In the genomic region with DNA sequence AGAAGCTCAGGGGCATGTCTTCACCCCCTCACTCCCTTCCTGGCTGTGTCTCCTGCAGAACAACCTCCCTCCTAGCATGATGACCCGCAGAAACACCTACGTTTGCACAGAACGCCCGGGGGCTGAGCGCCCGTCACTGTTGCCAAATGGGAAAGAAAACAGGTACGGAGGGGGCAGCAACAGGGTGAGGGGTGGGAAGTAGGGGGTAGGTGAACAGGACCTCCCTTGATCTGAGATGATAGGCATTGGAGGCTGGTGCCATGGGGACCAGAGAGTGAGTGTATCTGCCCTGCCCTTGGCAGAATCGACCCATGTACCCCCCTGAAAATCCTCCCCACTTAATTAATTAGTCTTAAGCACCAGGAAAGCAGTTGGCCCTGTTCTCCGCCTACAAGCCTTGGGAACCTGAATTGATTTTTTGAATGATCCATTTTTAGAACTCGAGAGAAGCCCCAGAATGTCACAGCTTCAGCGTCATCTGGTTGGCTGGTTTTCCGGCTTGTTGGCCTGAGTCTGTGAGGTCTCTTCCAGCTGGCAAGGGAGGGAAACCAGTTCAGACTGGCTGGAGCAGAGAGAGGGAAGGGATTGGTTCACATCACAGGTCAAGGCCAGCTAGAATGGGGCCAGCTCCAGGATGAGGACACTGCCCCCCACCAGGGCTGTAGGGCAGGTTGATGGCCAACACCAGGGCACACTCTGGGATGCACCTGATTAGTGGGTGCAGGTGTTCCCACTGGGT, we compare ENCODE assay signal across 20 cellular contexts. TPM values are rescaled to one million over a fixed set of nuclear protein-coding genes. Genes with fewer than 3 reads are reported as not detected.
DNase-seq lines count a peak whose midpoint lies in the region; ATAC-seq, FAIRE-seq and TF ChIP-seq lines count a peak whose summit lies in the region.
"Had no signal": no experiment of that assay in that cellular context is flagged by ENCODE, and none has a peak within 500 bp of the region (broad histone marks: within the 10 kb centered on the region; RNA-seq: fewer than 3 reads in every experiment).

No MANE protein-coding gene starts in this region.

- peak overlapping the region; percentile 39 for H3K23ac ChIP-seq in neuronal stem cell (ENCODE audit: low read depth, low read length, poor library complexity)

- H3K4me1 ChIP-seq in breast epithelium, result no peaks in the 10 kb centered on the region
- H3K4me1 ChIP-seq in mammary epithelial cell (ENCODE audit: insufficient read depth, low read length), result peaks cover 12% of the 10 kb centered on the region
- peaks cover 0 to 12% (median 1%) of the 10 kb centered on the region in 12 donors for H3K4me1 ChIP-seq in heart left ventricle
- no peaks in the 10 kb centered on the region for H3K4me1 ChIP-seq in neuronal stem cell (ENCODE audit: control insufficient read depth in 2 of 2, insufficient read depth in 1 of 2, low read depth in 1 of 2, low read length in 2 of 2)
- no peaks in the 10 kb centered on the region for H3K4me1 ChIP-seq in aorta (ENCODE audit: control insufficient read depth in 1 of 2, insufficient read depth in 2 of 2, low read length in 2 of 2)
- H3K4me1 ChIP-seq: A549 had no signal

- no peaks in the 10 kb centered on the region for H4K20me1 ChIP-seq in mammary epithelial cell (ENCODE audit: insufficient read depth, low read length)

- no peak overlapping the region for H2BK5ac ChIP-seq in neuronal stem cell (ENCODE audit: low read length)

- H3K14ac ChIP-seq in neuronal stem cell (ENCODE audit: low read length), result no peak overlapping the region

- intact Hi-C loops in breast epithelium (cut with DNase I; ENCODE audit: low total_unique reads), result no loop called here
- intact Hi-C loops in mammary epithelial cell (cut with micrococcal nuclease), result no loop called here
- intact Hi-C loops in heart left ventricle (cut with DNase I), result no loop called here
- intact Hi-C loops in aorta (cut with DNase I), result no loop called here

- FAIRE-seq in HTR-8/SVneo (lab: Jason Lieb, UNC), result no peak
- FAIRE-seq: A549, frontal cortex, GM19239 had no signal

- DNase-seq in breast epithelium (ENCODE audit: low spot score in 2 of 2) (peak in 1 of 2 donors; percentile 67), mammary epithelial cell (no peak), heart left ventricle (peak in 4 of 5 donors; percentile 67 to 78 (median 73)), neuronal stem cell (ENCODE audit: low spot score) (no peak), aorta (no peak), NCI-H345 (lab: John Stamatoyannopoulos, UW) (no peak), HTR-8/SVneo (ENCODE audit: insufficient read length, low spot score) (no peak), NCI-H510A (lab: John Stamatoyannopoulos, UW) (no peak)
- DNase-seq: activated CD8-positive, alpha-beta memory T cell treated with anti-CD3 and anti-CD28 coated beads for 24 hours; activated effector memory CD4-positive, alpha-beta T cell treated with Interleukin-2 at 50 U/mL for 16 hours; effector memory CD8-positive, alpha-beta T cell; GDM1; MM.1S; sigmoid colon; stimulated activated naive CD4-positive, alpha-beta T cell had no signal

- H2BK120ac ChIP-seq in neuronal stem cell (ENCODE audit: low read depth, low read length), result no peak overlapping the region

- BruUV-seq in mammary epithelial cell (replicated peaks; lab: Mats Ljungman, UMichigan), result no TSS peak

- TF ChIP-seq CTCF in breast epithelium (IDR thresholded peaks at IDR 0.05), result no peak
- TF ChIP-seq CTCF in mammary epithelial cell (conservative IDR thresholded peaks at IDR 0.05 in 1 of 2, IDR thresholded peaks at IDR 0.05 in 1 of 2; ENCODE audit: extremely low read depth in 1 of 2, insufficient read depth in 1 of 2, low read depth in 1 of 2, low read length in 2 of 2), result no peak
- TF ChIP-seq CTCF in heart left ventricle (IDR thresholded peaks at IDR 0.05), result no peak

- H3K27me3 ChIP-seq in breast epithelium, result no peaks in the 10 kb centered on the region
- no peaks in the 10 kb centered on the region for H3K27me3 ChIP-seq in mammary epithelial cell (ENCODE audit: insufficient read depth, low read length)
- no peaks in the 10 kb centered on the region for H3K27me3 ChIP-seq in heart left ventricle
- H3K27me3 ChIP-seq in neuronal stem cell (ENCODE audit: control insufficient read depth in 3 of 3, insufficient read depth in 3 of 3, low read depth in 1 of 3, low read length in 3 of 3), result no peaks in the 10 kb centered on the region
- H3K27me3 ChIP-seq in aorta (ENCODE audit: control insufficient read depth in 1 of 2, insufficient read depth in 2 of 2, low read length in 1 of 2), result no peaks in the 10 kb centered on the region
- H3K27me3 ChIP-seq: sigmoid colon had no signal

- WGBS in mammary epithelial cell (ENCODE audit: low coverage, missing lambda C conversion rate), result 40% methylated on average over 8 of the region's 12 CpGs
- WGBS in heart left ventricle, 4 donors, result 68 to 76% (median 73%) methylated on average over 12 of the region's 12 CpGs
- WGBS in neuronal stem cell (ENCODE audit: extremely low coverage in 2 of 2, insufficient read length in 2 of 2, insufficient replicate concordance in 1 of 2), 2 donors, result no CpG with 5 or more reads among the region's 12 CpGs
- 30 to 39% methylated on average over 12 of the region's 12 CpGs for WGBS in aorta, 2 donors

- no peak overlapping the region for H2BK12ac ChIP-seq in neuronal stem cell (ENCODE audit: low read length)

- H3K36me3 ChIP-seq in breast epithelium (peaks cover 4% of the 10 kb centered on the region), mammary epithelial cell (ENCODE audit: insufficient read depth, low read length) (peaks cover 1% of the 10 kb centered on the region), heart left ventricle (peaks cover 0 to 58% (median 32%) of the 10 kb centered on the region in 9 donors), neuronal stem cell (replicated peaks in 1 of 2; ENCODE audit: control insufficient read depth in 2 of 2, insufficient read depth in 2 of 2, low read length in 2 of 2) (peaks cover 36 to 81% of the 10 kb centered on the region in 2 donors), aorta (ENCODE audit: control insufficient read depth in 1 of 2, insufficient read depth in 2 of 2, low read length in 1 of 2) (peaks cover 0 to 8% of the 10 kb centered on the region in 2 donors)

- in situ Hi-C loops in mammary epithelial cell (cut with MboI; ENCODE audit: low sequenced_read_pairs in 2 of 2), result no loop called here

- H3K18ac ChIP-seq in neuronal stem cell (ENCODE audit: low read length), result no peak overlapping the region

- H2AFZ ChIP-seq in mammary epithelial cell (ENCODE audit: low read depth, low read length) (no peak overlapping the region), neuronal stem cell (ENCODE audit: low read length) (no peak overlapping the region)

- no peaks in the 10 kb centered on the region for H3K79me1 ChIP-seq in neuronal stem cell (ENCODE audit: low read depth, low read length)

- H3K4ac ChIP-seq in neuronal stem cell (ENCODE audit: low read length), result no peak overlapping the region

- H4K8ac ChIP-seq in neuronal stem cell (ENCODE audit: low read depth, low read length), result no peak overlapping the region

- dilution Hi-C loops in mammary epithelial cell (cut with HindIII; ENCODE audit: low sequenced_read_pairs), result loop anchor here (5.0 kb wide), 1 partner anchor 63 kb away; no protein-coding TSS in a partner anchor

- TF ChIP-seq POLR2A in breast epithelium (IDR thresholded peaks at IDR 0.05), result no peak
- no peak for TF ChIP-seq POLR2A in heart left ventricle (IDR thresholded peaks at IDR 0.05)

- H3K9me3 ChIP-seq in breast epithelium (peaks cover 0 to 9% of the 10 kb centered on the region in 2 donors), mammary epithelial cell (replicated peaks; ENCODE audit: insufficient read depth, low read length) (no peaks in the 10 kb centered on the region), heart left ventricle (peaks cover 0 to 12% (median 2%) of the 10 kb centered on the region in 12 donors), neuronal stem cell (replicated peaks in 1 of 2; ENCODE audit: control insufficient read depth in 2 of 2, insufficient read depth in 1 of 2, low read depth in 1 of 2, low read length in 2 of 2) (peaks cover 4 to 20% of the 10 kb centered on the region in 2 donors), aorta (ENCODE audit: control insufficient read depth, low read length) (no peaks in the 10 kb centered on the region)
- H3K9me3 ChIP-seq: sigmoid colon had no signal

- ATAC-seq in heart left ventricle (peak; percentile 89 to 96 (median 90)), aorta (ENCODE audit: low FRiP score) (peak; percentile 74)
- ATAC-seq: A549; effector memory CD8-positive, alpha-beta T cell had no signal

- H3K9ac ChIP-seq in mammary epithelial cell (ENCODE audit: insufficient read depth, low read length), result no peak overlapping the region
- no peak overlapping the region for H3K9ac ChIP-seq in neuronal stem cell (ENCODE audit: low read depth, low read length, poor library complexity)

- no peaks in the 10 kb centered on the region for H3K79me2 ChIP-seq in mammary epithelial cell (ENCODE audit: insufficient read depth, low read length)

- CTCF ChIA-PET in mammary epithelial cell (lab: Charles Lee; ENCODE audit: low non-redundant PET), result no interaction called here

- peak overlapping the region in 1 of 3 donors; percentile 17 for H3K4me3 ChIP-seq in breast epithelium
- no peak overlapping the region for H3K4me3 ChIP-seq in mammary epithelial cell (replicated peaks in 1 of 3; ENCODE audit: insufficient read depth in 1 of 3, low read depth in 2 of 3, low read length in 3 of 3)
- H3K4me3 ChIP-seq in heart left ventricle, result no peak overlapping the region
- no peak overlapping the region for H3K4me3 ChIP-seq in neuronal stem cell (ENCODE audit: low read length in 2 of 2)
- no peak overlapping the region for H3K4me3 ChIP-seq in aorta (ENCODE audit: low read length in 2 of 2)
- H3K4me3 ChIP-seq: A549, sigmoid colon had no signal

- H2AK5ac ChIP-seq in neuronal stem cell (ENCODE audit: low read depth, low read length), result no peak overlapping the region

- no peak overlapping the region for H4K91ac ChIP-seq in neuronal stem cell (ENCODE audit: low read depth, low read length, poor library complexity)

- H3K4me2 ChIP-seq in mammary epithelial cell (ENCODE audit: insufficient read depth, low read depth, low read length), result no peak overlapping the region
- H3K4me2 ChIP-seq in neuronal stem cell (ENCODE audit: insufficient read depth, low read length, poor library complexity, severe bottlenecking), result no peak overlapping the region
- H3K4me2 ChIP-seq: A549 had no signal

- peak overlapping the region; percentile 77 to 81 for H3K27ac ChIP-seq in breast epithelium
- no peak overlapping the region for H3K27ac ChIP-seq in mammary epithelial cell (ENCODE audit: insufficient read depth, low read depth, low read length)
- peak overlapping the region in 7 of 12 donors; percentile 39 to 75 (median 57) for H3K27ac ChIP-seq in heart left ventricle
- no peak overlapping the region for H3K27ac ChIP-seq in neuronal stem cell (replicated peaks; ENCODE audit: low read length)
- H3K27ac ChIP-seq in aorta (ENCODE audit: low read depth in 1 of 2, low read length in 2 of 2), result no peak overlapping the region
- H3K27ac ChIP-seq: A549 had no signal

- no peak overlapping the region for H2BK15ac ChIP-seq in neuronal stem cell (ENCODE audit: low read length)

RNA-seq across cellular contexts. Expression of a gene that starts 28.2 kb away (rescaled TPM):
- total RNA-seq in breast epithelium, result not detected
- not detected for total RNA-seq in mammary epithelial cell
- polyA plus RNA-seq in mammary epithelial cell, result not detected
- polyA minus RNA-seq in mammary epithelial cell, result not detected
- total RNA-seq in heart left ventricle, result over 10,000 TPM in 1 of 9 donors, 1,000 to 10,000 TPM in 8; 1,947 to 11,128 (median 3,786) TPM
- 1,000 to 10,000 TPM; 1,885 to 6,019 TPM for polyA plus RNA-seq in heart left ventricle
- polyA plus RNA-seq in neuronal stem cell (2013, experiment 1 of 2), result not detected
- polyA plus RNA-seq in neuronal stem cell (2013, experiment 2 of 2), result not detected
- not detected for total RNA-seq in aorta
- 1 to 10 TPM; 1.2 to 6.4 TPM for polyA plus RNA-seq in aorta
- total RNA-seq: frontal cortex, kidney epithelial cell, SK-MEL-5 had no signal
- polyA plus RNA-seq: A549 had no signal

RNA-seq across cellular contexts. Expression of a gene that starts 43.4 kb away (rescaled TPM):
- 10 to 100 TPM; 11.0 to 20.0 (median 19.2) TPM for total RNA-seq in breast epithelium
- 10 to 100 TPM; 13.3 to 48.9 TPM for total RNA-seq in mammary epithelial cell
- 21.5 TPM for polyA plus RNA-seq in mammary epithelial cell
- polyA minus RNA-seq in mammary epithelial cell, result 150 TPM
- 10 to 100 TPM; 25.5 to 46.9 (median 32.8) TPM for total RNA-seq in heart left ventricle
- 10 to 100 TPM; 18.0 to 28.5 TPM for polyA plus RNA-seq in heart left ventricle
- polyA plus RNA-seq in neuronal stem cell (2013, experiment 1 of 2), result 38.8 TPM
- 39.8 TPM for polyA plus RNA-seq in neuronal stem cell (2013, experiment 2 of 2)
- 10 to 100 TPM; 40.3 to 40.4 TPM for total RNA-seq in aorta
- 10 to 100 TPM in 1 of 2 donors, 1 to 10 TPM in 1; 6.0 to 15.7 TPM for polyA plus RNA-seq in aorta

RNA-seq across cellular contexts. Expression of a gene that starts 46.1 kb away (rescaled TPM):
- total RNA-seq in breast epithelium (10 to 100 TPM in 1 of 3 donors, 1 to 10 TPM in 1, not detected in 1; 5.6 to 13.5 TPM), mammary epithelial cell (10 to 100 TPM; 39.3 to 56.5 TPM), heart left ventricle (under 1 TPM in 4 of 9 donors, not detected in 5; 0.12 to 0.69 (median 0.30) TPM), aorta (not detected)
- polyA plus RNA-seq in mammary epithelial cell (14.8 TPM), heart left ventricle (under 1 TPM in 1 of 2 donors, not detected in 1; 0.32 TPM), aorta (not detected)
- polyA minus RNA-seq in mammary epithelial cell, result 8.4 TPM
- polyA plus RNA-seq in neuronal stem cell (2013, experiment 1 of 2), result 0.11 TPM
- 0.11 TPM for polyA plus RNA-seq in neuronal stem cell (2013, experiment 2 of 2)
- total RNA-seq: sigmoid colon had no signal

RNA-seq across cellular contexts. Expression of a gene that starts 49.3 kb away (rescaled TPM):
- 1 to 10 TPM in 1 of 3 donors, under 1 TPM in 2; 0.44 to 2.3 (median 0.64) TPM for total RNA-seq in breast epithelium
- total RNA-seq in mammary epithelial cell, result under 1 TPM in 1 of 2 donors, not detected in 1; 0.35 TPM
- 0.23 TPM for polyA plus RNA-seq in mammary epithelial cell
- polyA minus RNA-seq in mammary epithelial cell, result 0.52 TPM
- 1 to 10 TPM in 4 of 9 donors, under 1 TPM in 5; 0.32 to 2.5 (median 0.85) TPM for total RNA-seq in heart left ventricle
- 1 to 10 TPM in 1 of 2 donors, under 1 TPM in 1; 0.88 to 1.3 TPM for polyA plus RNA-seq in heart left ventricle
- polyA plus RNA-seq in neuronal stem cell (2013, experiment 1 of 2), result 0.04 TPM
- polyA plus RNA-seq in neuronal stem cell (2013, experiment 2 of 2), result 0.04 TPM
- total RNA-seq in aorta, result 10 to 100 TPM; 10.8 to 13.9 TPM
- polyA plus RNA-seq in aorta, result under 1 TPM; 0.50 to 0.67 TPM
- total RNA-seq: frontal cortex, kidney epithelial cell, SK-MEL-5 had no signal

Comparison
In these comparisons a context has a peak if more than half of its experiments do, and no peak if none do; other contexts are left out.
1. H3K27ac ChIP-seq: peak in breast epithelium (2 of 2) and heart left ventricle (7 of 12); none in mammary epithelial cell (single experiment), neuronal stem cell (single experiment) and aorta (0 of 2).
2. DNase-seq: peak in heart left ventricle (4 of 5); none in mammary epithelial cell (single experiment), neuronal stem cell (single experiment), aorta (0 of 2), NCI-H345 (single experiment), HTR-8/SVneo (single experiment) and NCI-H510A (single experiment).
3. RNA of a gene that starts 28.2 kb away (total RNA-seq): 1,947 to 11,128 TPM in heart left ventricle; not detected in breast epithelium, not detected in mammary epithelial cell and not detected in aorta; every median in the first group is over 1,000 times any median in the second.